15 cellular contexts compared by ENCODE assay signal in the genomic region with DNA sequence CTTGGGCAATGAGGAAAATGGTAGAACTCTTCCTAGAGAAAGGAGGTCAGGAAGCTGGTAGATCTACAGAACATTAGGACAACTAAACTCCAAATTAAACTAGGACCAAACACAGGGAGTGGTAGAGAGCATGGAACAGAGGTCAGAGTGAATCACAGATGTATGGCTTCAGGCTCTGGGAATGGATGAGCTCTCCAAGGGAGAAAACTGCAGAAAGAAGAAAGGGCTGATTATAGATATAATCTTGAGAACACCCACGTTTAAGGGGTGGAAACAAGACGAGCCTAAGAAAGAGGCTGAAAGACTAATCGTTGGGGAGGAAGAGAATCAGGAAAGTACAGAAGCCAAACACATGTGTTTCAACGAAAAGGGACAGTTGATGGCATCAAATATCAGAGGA. TPM values are rescaled to one million over a fixed set of nuclear protein-coding genes. Genes with fewer than 3 reads are reported as not detected.
A peak's percentile ranks its signal among the peaks of the same experiment; 100 is the strongest.
DNase-seq lines count a peak whose midpoint lies in the region; ATAC-seq and TF ChIP-seq lines count a peak whose summit lies in the region.
"Had no signal": no experiment of that assay in that cellular context is flagged by ENCODE, and none has a peak within 500 bp of the region (broad histone marks: within the 10 kb centered on the region; RNA-seq: fewer than 3 reads in every experiment).

No MANE protein-coding gene starts in this region.

- peaks cover 18% of the 10 kb centered on the region for H3K79me2 ChIP-seq in fibroblast of lung (ENCODE audit: control insufficient read depth, insufficient read depth, low read length)

- no peaks in the 10 kb centered on the region for H4K20me1 ChIP-seq in fibroblast of lung (ENCODE audit: control insufficient read depth, extremely low read depth, insufficient read depth, low read length)

- H3K36me3 ChIP-seq in fibroblast of lung (ENCODE audit: control insufficient read depth, insufficient read depth, low read length): peaks cover 3% of the 10 kb centered on the region
- H3K36me3 ChIP-seq in MG63: peaks cover 25% of the 10 kb centered on the region

- H3K4me2 ChIP-seq in fibroblast of lung (ENCODE audit: extremely low read depth, insufficient read depth, low read length): no peak overlapping the region

- H3K4me1 ChIP-seq in fibroblast of lung (ENCODE audit: control insufficient read depth, extremely low read depth, insufficient read depth, low read length): peaks cover 7% of the 10 kb centered on the region
- H3K4me1 ChIP-seq: SJCRH30 had no signal

- H3K4me3 Mint-ChIP-seq in activated naive CD8-positive, alpha-beta T cell: no peak overlapping the region
- H3K4me3 Mint-ChIP-seq in activated naive CD8-positive, alpha-beta T cell treated with anti-CD3 and anti-CD28 coated beads for 36 hours: no peak overlapping the region
- no peak overlapping the region for H3K4me3 Mint-ChIP-seq in T-helper 17 cell
- H3K4me3 Mint-ChIP-seq in stimulated activated naive B cell treated with anti-CD40 and anti-IgM and Interleukin-4, amounts not matched to agents 10 μg/mL and 1 μg/mL and 100 μg/mL, for 72 hours: no peak overlapping the region

- no peaks in the 10 kb centered on the region for H3K9me3 ChIP-seq in T-helper 17 cell (ENCODE audit: control insufficient read depth, low read length, poor library complexity, severe bottlenecking)
- H3K9me3 ChIP-seq in fibroblast of lung (ENCODE audit: control insufficient read depth, insufficient read depth, low read depth, low read length): no peaks in the 10 kb centered on the region
- no peaks in the 10 kb centered on the region for H3K9me3 ChIP-seq in MG63
- H3K9me3 ChIP-seq: SJCRH30 had no signal

- H3K9ac ChIP-seq in fibroblast of lung (ENCODE audit: insufficient read depth, low read length): no peak overlapping the region

- H3K27me3 ChIP-seq in fibroblast of lung (ENCODE audit: control insufficient read depth, insufficient read depth, low read length): no peaks in the 10 kb centered on the region
- no peaks in the 10 kb centered on the region for H3K27me3 ChIP-seq in MG63
- H3K27me3 ChIP-seq: SJCRH30 had no signal

- no peaks in the 10 kb centered on the region for H3K27me3 Mint-ChIP-seq in activated naive CD8-positive, alpha-beta T cell
- no peaks in the 10 kb centered on the region for H3K27me3 Mint-ChIP-seq in activated naive CD8-positive, alpha-beta T cell treated with anti-CD3 and anti-CD28 coated beads for 36 hours
- H3K27me3 Mint-ChIP-seq in T-helper 17 cell: no peaks in the 10 kb centered on the region
- H3K27me3 Mint-ChIP-seq in stimulated activated naive B cell treated with anti-CD40 and anti-IgM and Interleukin-4, amounts not matched to agents 10 μg/mL and 1 μg/mL and 100 μg/mL, for 72 hours: no peaks in the 10 kb centered on the region

- H3K9me3 Mint-ChIP-seq in activated naive CD8-positive, alpha-beta T cell (ENCODE audit: low read depth): no peaks in the 10 kb centered on the region
- H3K9me3 Mint-ChIP-seq in activated naive CD8-positive, alpha-beta T cell treated with anti-CD3 and anti-CD28 coated beads for 36 hours: peaks cover 3% of the 10 kb centered on the region
- H3K9me3 Mint-ChIP-seq in stimulated activated naive B cell treated with anti-CD40 and anti-IgM and Interleukin-4, amounts not matched to agents 10 μg/mL and 1 μg/mL and 100 μg/mL, for 72 hours: no peaks in the 10 kb centered on the region

- H3K4me1 Mint-ChIP-seq in activated naive CD8-positive, alpha-beta T cell (ENCODE audit: low read depth): peaks cover 49% of the 10 kb centered on the region
- peaks cover 39% of the 10 kb centered on the region for H3K4me1 Mint-ChIP-seq in activated naive CD8-positive, alpha-beta T cell treated with anti-CD3 and anti-CD28 coated beads for 36 hours
- H3K4me1 Mint-ChIP-seq in T-helper 17 cell: peaks cover 31% of the 10 kb centered on the region
- H3K4me1 Mint-ChIP-seq in stimulated activated naive B cell treated with anti-CD40 and anti-IgM and Interleukin-4, amounts not matched to agents 10 μg/mL and 1 μg/mL and 100 μg/mL, for 72 hours: peaks cover 42 to 63% of the 10 kb centered on the region in 2 donors

- H3K36me3 Mint-ChIP-seq in activated naive CD8-positive, alpha-beta T cell: peaks cover 39% of the 10 kb centered on the region
- H3K36me3 Mint-ChIP-seq in activated naive CD8-positive, alpha-beta T cell treated with anti-CD3 and anti-CD28 coated beads for 36 hours: peaks cover 59% of the 10 kb centered on the region
- H3K36me3 Mint-ChIP-seq in T-helper 17 cell (ENCODE audit: low read depth): peaks cover 21% of the 10 kb centered on the region
- peaks cover 35 to 48% of the 10 kb centered on the region in 2 donors for H3K36me3 Mint-ChIP-seq in stimulated activated naive B cell treated with anti-CD40 and anti-IgM and Interleukin-4, amounts not matched to agents 10 μg/mL and 1 μg/mL and 100 μg/mL, for 72 hours

- ATAC-seq in T-helper 17 cell: no peak
- ATAC-seq in stimulated activated naive B cell treated with anti-CD40 and anti-IgM and Interleukin-4, amounts not matched to agents 10 μg/mL and 1 μg/mL and 100 μg/mL, for 72 hours (replicated peaks): no peak
- ATAC-seq: left colon had no signal

- DNase-seq in activated naive CD8-positive, alpha-beta T cell treated with anti-CD3 and anti-CD28 coated beads for 36 hours: no peak
- DNase-seq in T-helper 17 cell: no peak
- DNase-seq in fibroblast of lung (ENCODE audit: low read depth in 2 of 2): no peak
- no peak for DNase-seq in stimulated activated naive B cell treated with anti-CD40 and anti-IgM and Interleukin-4, amounts not matched to agents 10 μg/mL and 1 μg/mL and 100 μg/mL, for 72 hours
- DNase-seq in mucosa of gallbladder (ENCODE audit: low spot score): no peak
- no peak for DNase-seq in NCI-H446 (lab: John Stamatoyannopoulos, UW)
- no peak for DNase-seq in MG63
- DNase-seq: activated CD4-positive, CD25-positive, alpha-beta regulatory T cell treated with anti-CD3 and anti-CD28 coated beads, Interleukin-2, amount 50 U/mL, for 72 hours; Calu3; left colon; NCI-H2081 treated with DMSO at 0.1 percent for 48 hours; NCI-H526; SJCRH30; T1000 had no signal

- peak overlapping the region; percentile 23 for H3K27ac Mint-ChIP-seq in activated naive CD8-positive, alpha-beta T cell
- H3K27ac Mint-ChIP-seq in activated naive CD8-positive, alpha-beta T cell treated with anti-CD3 and anti-CD28 coated beads for 36 hours: no peak overlapping the region
- peak overlapping the region; percentile 89 for H3K27ac Mint-ChIP-seq in T-helper 17 cell
- H3K27ac Mint-ChIP-seq in stimulated activated naive B cell treated with anti-CD40 and anti-IgM and Interleukin-4, amounts not matched to agents 10 μg/mL and 1 μg/mL and 100 μg/mL, for 72 hours: peak overlapping the region; percentile 7

- H3K4me3 ChIP-seq in fibroblast of lung (replicated peaks in 1 of 4; ENCODE audit: control extremely low read depth in 1 of 4, insufficient read depth in 1 of 4, low read depth in 3 of 4, low read length in 4 of 4): no peak overlapping the region
- no peak overlapping the region for H3K4me3 ChIP-seq in MG63
- H3K4me3 ChIP-seq: SJCRH30 had no signal

- peak overlapping the region; percentile 79 for H3K27ac ChIP-seq in fibroblast of lung (ENCODE audit: insufficient read depth, low read length)
- H3K27ac ChIP-seq: SJCRH30 had no signal

- TF ChIP-seq CTCF in fibroblast of lung (conservative IDR thresholded peaks at IDR 0.05 in 1 of 2, IDR thresholded peaks at IDR 0.05 in 1 of 2; ENCODE audit: low read depth in 1 of 2, low read length in 2 of 2): no peak

- H2AFZ ChIP-seq in fibroblast of lung (ENCODE audit: low read length): no peak overlapping the region

RNA-seq across cellular contexts. Expression of a gene that starts 41.5 kb away (rescaled TPM):
- total RNA-seq in activated naive CD8-positive, alpha-beta T cell treated with anti-CD3 and anti-CD28 coated beads for 36 hours: 10 to 100 TPM; 94.9 to 96.9 TPM
- total RNA-seq in T-helper 17 cell (10 to 100 TPM; 61.4 to 69.2 TPM), fibroblast of lung (67.0 and 68.7 TPM in 2 replicates), mucosa of gallbladder (122 TPM)
- polyA plus RNA-seq in fibroblast of lung: 51.9 and 65.1 TPM in 2 replicates
- 65.5 and 82.2 TPM in 2 replicates for polyA plus RNA-seq in fibroblast of lung (2012)
- 85.5 and 127 TPM in 2 replicates for polyA minus RNA-seq in fibroblast of lung (ENCODE audit: low replicate concordance)
- total RNA-seq in MG63 (2014; rRNA removed; shearing (Covaris generic); ENCODE audit: low replicate concordance): 23.1 and 32.8 TPM in 2 replicates
